In genomic region chr19:51398096-51398704, GRCh38 we compare ENCODE assay signal across 8 cellular contexts. TPM values are rescaled to one million over a fixed set of nuclear protein-coding genes. Genes with fewer than 3 reads are reported as not detected.
A peak's percentile ranks its signal among the peaks of the same experiment; 100 is the strongest.
DNase-seq lines count a peak whose midpoint lies in the region; ATAC-seq and TF ChIP-seq lines count a peak whose summit lies in the region.

No MANE protein-coding gene starts in this region.

- H3K18ac ChIP-seq in mesendoderm (ENCODE audit: low read length), result no peak overlapping the region

- no peak overlapping the region for H2AK5ac ChIP-seq in mesendoderm (ENCODE audit: low read length)

- peaks cover 0 to 3% (median 2%) of the 10 kb centered on the region in 3 donors for H3K9me3 Mint-ChIP-seq in IgD-negative memory B cell
- H3K9me3 Mint-ChIP-seq in stimulated activated effector memory CD8-positive, alpha-beta T cell treated with anti-CD3 and anti-CD28 coated beads, Interleukin-12 subunit alpha, Interleukin-12 subunit beta, amount 100 ng/mL, for 72 hours, result peaks cover 7% of the 10 kb centered on the region
- H3K9me3 Mint-ChIP-seq in stimulated activated naive CD8-positive, alpha-beta T cell treated with anti-CD3 and anti-CD28 coated beads, Interleukin-15, amount 100 ng/mL, for 72 hours, result peaks cover 8 to 18% of the 10 kb centered on the region in 2 donors

- no peak overlapping the region for H2BK15ac ChIP-seq in mesendoderm (replicated peaks; ENCODE audit: low read depth)

- TF ChIP-seq CTCF in astrocyte of the spinal cord (IDR thresholded peaks at IDR 0.05; ENCODE audit: low read depth, low read length) (peak; percentile 45), vagina (IDR thresholded peaks at IDR 0.05) (peak in 1 of 3 experiments; percentile 20), lower leg skin (IDR thresholded peaks at IDR 0.05) (no peak)

- no peak overlapping the region for H4K8ac ChIP-seq in mesendoderm (ENCODE audit: low read depth, low read length)

- H2BK120ac ChIP-seq in mesendoderm (ENCODE audit: low read depth, low read length), result no peak overlapping the region

- no CpG with 5 or more reads among the region's 7 CpGs for WGBS in mesendoderm (ENCODE audit: extremely low coverage, insufficient coverage, low lambda C conversion rate)
- WGBS in lower leg skin, 2 donors, result 32 to 38% methylated on average over 7 of the region's 7 CpGs

- H3K36me3 ChIP-seq in mesendoderm (ENCODE audit: control insufficient read depth, insufficient read depth, low read length) (no peaks in the 10 kb centered on the region), vagina (no peaks in the 10 kb centered on the region)

- no peaks in the 10 kb centered on the region for H3K36me3 Mint-ChIP-seq in IgD-negative memory B cell
- peaks cover 20% of the 10 kb centered on the region for H3K36me3 Mint-ChIP-seq in stimulated activated effector memory CD8-positive, alpha-beta T cell treated with anti-CD3 and anti-CD28 coated beads, Interleukin-12 subunit alpha, Interleukin-12 subunit beta, amount 100 ng/mL, for 72 hours

- no peak overlapping the region for H2BK5ac ChIP-seq in mesendoderm (ENCODE audit: low read length)

- H3K27ac ChIP-seq in mesendoderm (ENCODE audit: low read depth, low read length) (no peak overlapping the region), vagina (no peak overlapping the region)

- H3K4me1 Mint-ChIP-seq in IgD-negative memory B cell, result peaks cover 18 to 30% (median 19%) of the 10 kb centered on the region in 3 donors
- H3K4me1 Mint-ChIP-seq in stimulated activated effector memory CD8-positive, alpha-beta T cell treated with anti-CD3 and anti-CD28 coated beads, Interleukin-12 subunit alpha, Interleukin-12 subunit beta, amount 100 ng/mL, for 72 hours, result peaks cover 35% of the 10 kb centered on the region
- peaks cover 48% of the 10 kb centered on the region for H3K4me1 Mint-ChIP-seq in stimulated activated naive CD8-positive, alpha-beta T cell treated with anti-CD3 and anti-CD28 coated beads, Interleukin-15, amount 100 ng/mL, for 72 hours

- no peak overlapping the region for H3K4me2 ChIP-seq in mesendoderm (ENCODE audit: low read length)

- TF ChIP-seq POLR2A in vagina (IDR thresholded peaks at IDR 0.05) (no peak), lower leg skin (IDR thresholded peaks at IDR 0.05) (no peak)

- H3K4me3 ChIP-seq in astrocyte of the spinal cord (ENCODE audit: low read depth, low read length), result no peak overlapping the region
- H3K4me3 ChIP-seq in mesendoderm (ENCODE audit: low read length), result no peak overlapping the region
- H3K4me3 ChIP-seq in vagina, result no peak overlapping the region
- no peak overlapping the region for H3K4me3 ChIP-seq in lower leg skin (ENCODE audit: low read depth, poor library complexity, severe bottlenecking)

- in situ Hi-C loops in astrocyte of the spinal cord (cut with HindIII; ENCODE audit: low sequenced_read_pairs), result no loop called here

- H3K27me3 ChIP-seq in mesendoderm (ENCODE audit: insufficient read depth, low read length, poor library complexity) (no peaks in the 10 kb centered on the region), vagina (no peaks in the 10 kb centered on the region)

- no peaks in the 10 kb centered on the region for H3K27me3 Mint-ChIP-seq in IgD-negative memory B cell
- no peaks in the 10 kb centered on the region for H3K27me3 Mint-ChIP-seq in stimulated activated naive CD8-positive, alpha-beta T cell treated with anti-CD3 and anti-CD28 coated beads, Interleukin-15, amount 100 ng/mL, for 72 hours

- peaks cover 3% of the 10 kb centered on the region for H3K79me1 ChIP-seq in mesendoderm (ENCODE audit: low read length)

- H3K9ac ChIP-seq in mesendoderm (ENCODE audit: low read length), result no peak overlapping the region

- no peak overlapping the region for H3K23ac ChIP-seq in mesendoderm (ENCODE audit: low read length)

- peak overlapping the region in 2 of 3 donors; percentile 73 to 89 for H3K27ac Mint-ChIP-seq in IgD-negative memory B cell
- no peak overlapping the region for H3K27ac Mint-ChIP-seq in stimulated activated effector memory CD8-positive, alpha-beta T cell treated with anti-CD3 and anti-CD28 coated beads, Interleukin-12 subunit alpha, Interleukin-12 subunit beta, amount 100 ng/mL, for 72 hours
- no peak overlapping the region for H3K27ac Mint-ChIP-seq in stimulated activated naive CD8-positive, alpha-beta T cell treated with anti-CD3 and anti-CD28 coated beads, Interleukin-15, amount 100 ng/mL, for 72 hours

- ATAC-seq in stimulated activated effector memory CD8-positive, alpha-beta T cell treated with anti-CD3 and anti-CD28 coated beads, Interleukin-12 subunit alpha, Interleukin-12 subunit beta, amount 100 ng/mL, for 72 hours, result no peak
- ATAC-seq in stimulated activated naive CD8-positive, alpha-beta T cell treated with anti-CD3 and anti-CD28 coated beads, Interleukin-15, amount 100 ng/mL, for 72 hours, result no peak

- H4K5ac ChIP-seq in mesendoderm (ENCODE audit: low read length), result no peak overlapping the region

- intact Hi-C loops in vagina (cut with DNase I) (loop anchor here (10.0 kb wide), 1 partner anchor 63 kb away; no protein-coding TSS in a partner anchor), lower leg skin (cut with DNase I; ENCODE audit: low total_unique reads) (no loop called here)

- H3K4me1 ChIP-seq in mesendoderm (ENCODE audit: control insufficient read depth, low read depth, low read length) (peaks cover 3% of the 10 kb centered on the region), vagina (peaks cover 14% of the 10 kb centered on the region)

- DNase-seq in DMS114 treated with DMSO at 0.1 percent for 48 hours (lab: John Stamatoyannopoulos, UW; ENCODE audit: unreplicated experiment) (peak; percentile 63), astrocyte of the spinal cord (ENCODE audit: low read depth, low spot score) (no peak), mesendoderm (peak; percentile 56), vagina (ENCODE audit: extremely low spot score in 2 of 2) (no peak), lower leg skin (ENCODE audit: low spot score in 2 of 2) (no peak)
- no peak for DNase-seq in stimulated activated effector memory CD8-positive, alpha-beta T cell treated with anti-CD3 and anti-CD28 coated beads, Interleukin-12 subunit alpha, Interleukin-12 subunit beta, amount 100 ng/mL, for 72 hours (ENCODE audit: low spot score in 2 of 2)
- no peak for DNase-seq in stimulated activated naive CD8-positive, alpha-beta T cell treated with anti-CD3 and anti-CD28 coated beads, Interleukin-15, amount 100 ng/mL, for 72 hours

- H3K4ac ChIP-seq in mesendoderm (ENCODE audit: low read depth, low read length), result no peak overlapping the region

- H3K56ac ChIP-seq in mesendoderm (ENCODE audit: low read length), result no peak overlapping the region

- no peaks in the 10 kb centered on the region for H3K79me2 ChIP-seq in mesendoderm (ENCODE audit: control insufficient read depth, insufficient read depth, low read length)

- H3K4me3 Mint-ChIP-seq in IgD-negative memory B cell, result peak overlapping the region in 1 of 4 donors; percentile 38
- no peak overlapping the region for H3K4me3 Mint-ChIP-seq in stimulated activated effector memory CD8-positive, alpha-beta T cell treated with anti-CD3 and anti-CD28 coated beads, Interleukin-12 subunit alpha, Interleukin-12 subunit beta, amount 100 ng/mL, for 72 hours
- no peak overlapping the region for H3K4me3 Mint-ChIP-seq in stimulated activated naive CD8-positive, alpha-beta T cell treated with anti-CD3 and anti-CD28 coated beads, Interleukin-15, amount 100 ng/mL, for 72 hours

- no peaks in the 10 kb centered on the region for H3K9me3 ChIP-seq in vagina

RNA-seq across cellular contexts. Expression of gene C19orf84, which starts 7.8 kb away (rescaled TPM):
- not detected for polyA plus RNA-seq in IgD-negative memory B cell
- polyA plus RNA-seq in mesendoderm (2013, experiment 1 of 2), result 4.2 TPM
- polyA plus RNA-seq in mesendoderm (2013, experiment 2 of 2), result 4.6 TPM
- total RNA-seq in vagina (not detected), lower leg skin (not detected)

RNA-seq across cellular contexts. Expression of gene LIM2, which starts 10.4 kb away (rescaled TPM):
- 0.24 TPM for polyA plus RNA-seq in IgD-negative memory B cell
- not detected for polyA plus RNA-seq in mesendoderm (2013, experiment 1 of 2)
- polyA plus RNA-seq in mesendoderm (2013, experiment 2 of 2), result not detected
- total RNA-seq in vagina (not detected), lower leg skin (not detected)

RNA-seq across cellular contexts. Expression of gene SIGLEC10, which starts 19.2 kb away (rescaled TPM):
- polyA plus RNA-seq in IgD-negative memory B cell, result 83.2 TPM
- polyA plus RNA-seq in mesendoderm (2013, experiment 1 of 2), result 0.03 TPM
- 0.01 TPM for polyA plus RNA-seq in mesendoderm (2013, experiment 2 of 2)
- total RNA-seq in vagina (3.7 TPM), lower leg skin (1 to 10 TPM in 3 of 4 donors, under 1 TPM in 1; 0.53 to 8.6 (median 1.8) TPM)

RNA-seq across cellular contexts. Expression of gene NKG7, which starts 25.7 kb away (rescaled TPM):
- polyA plus RNA-seq in IgD-negative memory B cell, result 66.0 TPM
- not detected for polyA plus RNA-seq in mesendoderm (2013, experiment 1 of 2)
- not detected for polyA plus RNA-seq in mesendoderm (2013, experiment 2 of 2)
- total RNA-seq in vagina (3.4 TPM), lower leg skin (1 to 10 TPM in 1 of 4 donors, not detected in 3; 1.3 TPM)

RNA-seq across cellular contexts. Expression of gene CLDND2, which starts 29.4 kb away (rescaled TPM):
- polyA plus RNA-seq in IgD-negative memory B cell, result not detected
- polyA plus RNA-seq in mesendoderm (2013, experiment 1 of 2), result 4.0 TPM
- polyA plus RNA-seq in mesendoderm (2013, experiment 2 of 2), result 2.9 TPM
- total RNA-seq in vagina, result not detected
- 1 to 10 TPM in 1 of 4 donors, not detected in 3; 1.8 TPM for total RNA-seq in lower leg skin

Comparison
In these comparisons a context has a peak if more than half of its experiments do, and no peak if none do; other contexts are left out.
1. DNase-seq: peak in DMS114 treated with DMSO at 0.1 percent for 48 hours (single experiment) and mesendoderm (single experiment); none in astrocyte of the spinal cord (single experiment), stimulated activated effector memory CD8-positive, alpha-beta T cell treated with anti-CD3 and anti-CD28 coated beads, Interleukin-12 subunit alpha, Interleukin-12 subunit beta, amount 100 ng/mL, for 72 hours (0 of 2), vagina (0 of 2), lower leg skin (0 of 2) and stimulated activated naive CD8-positive, alpha-beta T cell treated with anti-CD3 and anti-CD28 coated beads, Interleukin-15, amount 100 ng/mL, for 72 hours (0 of 2).
2. H3K27ac Mint-ChIP-seq: peak in IgD-negative memory B cell (2 of 3); none in stimulated activated effector memory CD8-positive, alpha-beta T cell treated with anti-CD3 and anti-CD28 coated beads, Interleukin-12 subunit alpha, Interleukin-12 subunit beta, amount 100 ng/mL, for 72 hours (single experiment) and stimulated activated naive CD8-positive, alpha-beta T cell treated with anti-CD3 and anti-CD28 coated beads, Interleukin-15, amount 100 ng/mL, for 72 hours (0 of 2).